In genomic region chr21:40936151-40936550, GRCh38 we compare ENCODE assay signal across 14 cellular contexts.
"Had no signal": no experiment of that assay in that cellular context is flagged by ENCODE, and none has a peak within 500 bp of the region (broad histone marks: within the 10 kb centered on the region; RNA-seq: fewer than 3 reads in every experiment).

No MANE protein-coding gene starts in this region.

- H3K4me3 ChIP-seq: mucosa of descending colon, stomach, thoracic aorta, transverse colon had no signal

- ATAC-seq: mucosa of descending colon; naive thymus-derived CD8-positive, alpha-beta T cell had no signal

- H3K36me3 ChIP-seq: neutrophil, stomach, thoracic aorta, transverse colon had no signal

- DNase-seq: effector memory CD4-positive, alpha-beta T cell; foreskin melanocyte; head of caudate nucleus; hypothalamus; mucosa of descending colon; naive thymus-derived CD8-positive, alpha-beta T cell; small intestine; stimulated activated CD4-positive, alpha-beta T cell treated with anti-CD3 and anti-CD28 coated beads, Interleukin-12 subunit alpha, Interleukin-12 subunit beta, amount 100 ng/mL, for 4 hours; stimulated activated naive CD4-positive, alpha-beta T cell; stomach; substantia nigra; transverse colon had no signal

- H3K9me3 ChIP-seq: mucosa of descending colon, neutrophil, stomach, thoracic aorta, transverse colon had no signal

- H3K27me3 ChIP-seq: neutrophil, stomach, transverse colon had no signal

- H3K4me1 ChIP-seq: stomach, transverse colon had no signal

- H3K27ac ChIP-seq: neutrophil, stomach, thoracic aorta, transverse colon had no signal
